ENCODE assay signal across 8 cellular contexts in the genomic region with DNA sequence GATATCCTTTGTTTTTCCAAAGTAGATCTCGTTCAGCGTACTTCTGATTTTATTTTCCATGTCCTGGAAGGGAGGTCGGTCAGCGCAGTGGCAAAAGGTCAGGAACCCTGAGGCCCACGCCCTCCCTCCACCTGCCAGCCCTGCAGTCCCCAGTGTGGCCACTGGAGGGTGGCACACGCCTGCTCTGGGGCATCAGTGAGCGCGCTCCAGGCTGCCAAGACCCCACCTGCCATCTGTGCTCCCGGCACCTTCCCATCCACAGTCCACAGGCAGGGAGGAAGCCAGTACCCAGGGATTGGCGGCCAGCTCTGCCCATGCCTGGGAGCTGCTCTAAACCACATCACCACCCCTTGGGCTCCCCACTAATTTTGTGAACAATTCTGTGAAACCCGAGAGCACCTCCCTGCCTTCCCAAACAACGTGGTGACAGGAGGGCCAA. TPM values are rescaled to one million over a fixed set of nuclear protein-coding genes. Genes with fewer than 3 reads are reported as not detected.
A peak's percentile ranks its signal among the peaks of the same experiment; 100 is the strongest.
DNase-seq lines count a peak whose midpoint lies in the region; ATAC-seq and TF ChIP-seq lines count a peak whose summit lies in the region.

No MANE protein-coding gene starts in this region.

- no peak overlapping the region for H3K9ac ChIP-seq in liver (ENCODE audit: low read depth in 1 of 2, low read length in 2 of 2)

- H3K4me3 Mint-ChIP-seq in WTC11 = no peak overlapping the region

- H3K4me3 ChIP-seq in liver (ENCODE audit: low read depth in 1 of 3, low read length in 3 of 3) = no peak overlapping the region

- 38% methylated on average over 12 of the region's 12 CpGs for WGBS in liver

- no peaks in the 10 kb centered on the region for H3K27me3 ChIP-seq in liver (ENCODE audit: control insufficient read depth in 4 of 4, insufficient read depth in 4 of 4, low read length in 3 of 4)

- peak; percentile 94 for TF ChIP-seq CTCF in WTC11 (IDR thresholded peaks at IDR 0.05)
- peak; percentile 93 for TF ChIP-seq CTCF in liver (IDR thresholded peaks at IDR 0.05; ENCODE audit: low read depth, low read length, missing input control)

- peaks cover 0 to 25% (median under 1%) of the 10 kb centered on the region in 4 donors for H3K36me3 ChIP-seq in liver (ENCODE audit: control insufficient read depth in 4 of 4, insufficient read depth in 3 of 4, low read depth in 1 of 4, low read length in 3 of 4)

- H3K36me3 Mint-ChIP-seq in WTC11 = peaks cover 12% of the 10 kb centered on the region

- peak; percentile 44 for DNase-seq in EH (ENCODE audit: low read depth)
- DNase-seq in NAMALWA (ENCODE audit: low spot score) = peak; percentile 61
- DNase-seq in WTC11 (ENCODE audit: low spot score) = peak; percentile 81
- peak; percentile 93 for DNase-seq in cerebellum (ENCODE audit: low spot score)
- peak; percentile 69 for DNase-seq in stimulated activated naive CD8-positive, alpha-beta T cell treated with anti-CD3 and anti-CD28 coated beads, Interleukin-15, Interleukin-2, amounts not matched to agents 100 U/mL and 50 U/mL, for 24 hours

- peak; percentile 91 to 97 for TF ChIP-seq RAD21 in liver (IDR thresholded peaks at IDR 0.05)

- no peak overlapping the region for H3K27ac Mint-ChIP-seq in WTC11

- peaks cover 2 to 14% (median 10%) of the 10 kb centered on the region in 4 donors for H3K4me1 ChIP-seq in liver (ENCODE audit: control insufficient read depth in 4 of 4, insufficient read depth in 4 of 4, low read length in 3 of 4)

- ATAC-seq in WTC11 = peak; percentile 74
- ATAC-seq in stimulated activated naive CD8-positive, alpha-beta T cell treated with anti-CD3 and anti-CD28 coated beads, Interleukin-15, Interleukin-2, amounts not matched to agents 100 U/mL and 50 U/mL, for 24 hours = no peak
- no peak for ATAC-seq in GM19351 (IDR thresholded peaks at IDR 0.05; ENCODE audit: unreplicated experiment)
- ATAC-seq in HG03280 (IDR thresholded peaks at IDR 0.05; ENCODE audit: unreplicated experiment) = no peak

- H3K27me3 Mint-ChIP-seq in WTC11 (ENCODE audit: low read depth) = no peaks in the 10 kb centered on the region

- H3K27ac ChIP-seq in liver (ENCODE audit: low read depth in 1 of 2, low read length in 2 of 2) = no peak overlapping the region

- H3K9me3 ChIP-seq in liver (ENCODE audit: control insufficient read depth in 4 of 4, low read length in 3 of 4) = no peaks in the 10 kb centered on the region

- no peaks in the 10 kb centered on the region for H3K9me3 Mint-ChIP-seq in WTC11

- POLR2A ChIA-PET in WTC11 (lab: Charles Lee) = no interaction called here

- H3K4me1 Mint-ChIP-seq in WTC11 = peaks cover 15% of the 10 kb centered on the region

- CTCF ChIA-PET in WTC11 (lab: Charles Lee) = interaction anchor here (0.6 to 2.8 kb wide), 15 partner anchors 9 to 437 kb away, joined by 3 to 14 read pairs (median 4); no protein-coding TSS in a partner anchor

TF ChIP-seq in WTC11, 78 proteins besides CTCF, POLR2A, EP300 and RAD21:
- TF ChIP-seq FOXP1 (CRISPR knock-in tag; IDR thresholded peaks at IDR 0.05; ENCODE audit: borderline replicate concordance) (no peak), GRHL2 (CRISPR knock-in tag; IDR thresholded peaks at IDR 0.05; ENCODE audit: insufficient replicate concordance, severe bottlenecking) (no peak), ZNF121 (CRISPR knock-in tag; IDR thresholded peaks at IDR 0.05) (0 out of 2 replicates have a peak, but pooled peaks have one; percentile 24), ETV6 (CRISPR knock-in tag; IDR thresholded peaks at IDR 0.05) (0 out of 2 replicates have a peak, but pooled peaks have one; percentile 22), TP53 (CRISPR knock-in tag; IDR thresholded peaks at IDR 0.05) (no peak)
TF ChIP-seq in WTC11: peak in this region for 2.

TF ChIP-seq in liver, 16 proteins besides CTCF, POLR2A, EP300 and RAD21:
- peak; percentile 40 for TF ChIP-seq SP1 (IDR thresholded peaks at IDR 0.05)
- peak in 1 of 2 donors; percentile 46 for TF ChIP-seq HNF4A (conservative IDR thresholded peaks at IDR 0.05)
- TF ChIP-seq HNF4G (IDR thresholded peaks at IDR 0.05) = no peak
- peak; percentile 72 to 93 for TF ChIP-seq RXRA (IDR thresholded peaks at IDR 0.05)
- TF ChIP-seq FOXA2 (IDR thresholded peaks at IDR 0.05) = no peak
TF ChIP-seq in liver: peak in this region for 3.

RNA-seq across cellular contexts. Expression of a gene that starts 32.3 kb away (rescaled TPM):
- 12.8 to 14.2 TPM (median 14.1 TPM) in 3 replicates for total RNA-seq in WTC11 (2021)
- 16.2 TPM for total RNA-seq in cerebellum
- 10 to 100 TPM; 12.8 to 15.2 TPM for total RNA-seq in liver
- polyA plus RNA-seq in liver = 10 to 100 TPM in 1 of 2 donors, 1 to 10 TPM in 1; 6.8 to 16.0 TPM

RNA-seq across cellular contexts. Expression of a gene that starts 32.4 kb away (rescaled TPM):
- total RNA-seq in WTC11 (2021) (43.4 to 51.6 TPM (median 50.6 TPM) in 3 replicates), cerebellum (30.4 TPM), liver (10 to 100 TPM; 41.4 to 63.2 TPM)
- 10 to 100 TPM; 42.8 to 56.7 TPM for polyA plus RNA-seq in liver

RNA-seq across cellular contexts. Expression of a gene that starts 55.8 kb away (rescaled TPM):
- total RNA-seq in WTC11 (2021) = 1.3 to 1.5 TPM (median 1.5 TPM) in 3 replicates
- total RNA-seq in cerebellum = 2.1 TPM
- 10 to 100 TPM in 1 of 2 donors, under 1 TPM in 1; 0.23 to 43.6 TPM for total RNA-seq in liver
- polyA plus RNA-seq in liver = 10 to 100 TPM; 66.3 to 69.6 TPM
